ENCODE assay signal across 15 cellular contexts in genomic region chr2:46350030-46350699, GRCh38. TPM values are rescaled to one million over a fixed set of nuclear protein-coding genes. Genes with fewer than 3 reads are reported as not detected.
DNase-seq lines count a peak whose midpoint lies in the region; ATAC-seq, FAIRE-seq and TF ChIP-seq lines count a peak whose summit lies in the region.
"Had no signal": no experiment of that assay in that cellular context is flagged by ENCODE, and none has a peak within 500 bp of the region (broad histone marks: within the 10 kb centered on the region; RNA-seq: fewer than 3 reads in every experiment).

No MANE protein-coding gene starts in this region.

- H3K9me3 Mint-ChIP-seq in activated naive CD8-positive, alpha-beta T cell (ENCODE audit: low read depth): no peaks in the 10 kb centered on the region

- no peak for TF ChIP-seq EP300 in A549 (IDR thresholded peaks at IDR 0.05)

- no peak overlapping the region for H3K4me2 ChIP-seq in A549

- WGBS in A549 (ENCODE audit: missing lambda C conversion rate): 88% methylated on average over 9 of the region's 9 CpGs
- 65% methylated on average over 9 of the region's 9 CpGs for WGBS in liver

- H3K4me3 Mint-ChIP-seq in activated naive CD8-positive, alpha-beta T cell: peak overlapping the region; percentile 85

- TF ChIP-seq CTCF in A549 (IDR thresholded peaks at IDR 0.05): no peak
- no peak for TF ChIP-seq CTCF in liver (IDR thresholded peaks at IDR 0.05; ENCODE audit: low read depth, low read length, missing input control)

- CTCF ChIA-PET in A549 (lab: Yijun Ruan, JAX): interaction anchor here (0.6 to 1.6 kb wide), 3 partner anchors 13 to 569 kb away, joined by 3 to 6 read pairs (median 3); no protein-coding TSS in a partner anchor

- ATAC-seq in A549: no peak
- no peak for ATAC-seq in HG03378 (IDR thresholded peaks at IDR 0.05; ENCODE audit: unreplicated experiment)

- no peak for TF ChIP-seq RAD21 in A549 (conservative IDR thresholded peaks at IDR 0.05 in 1 of 2, IDR thresholded peaks at IDR 0.05 in 1 of 2)
- TF ChIP-seq RAD21 in liver (IDR thresholded peaks at IDR 0.05): peak; percentile 6 to 12

- peaks cover 3 to 71% (median 39%) of the 10 kb centered on the region in 4 donors for H3K36me3 ChIP-seq in liver (ENCODE audit: control insufficient read depth in 4 of 4, insufficient read depth in 3 of 4, low read depth in 1 of 4, low read length in 3 of 4)
- H3K36me3 ChIP-seq: ovary had no signal

- no peaks in the 10 kb centered on the region for H3K27me3 Mint-ChIP-seq in activated naive CD8-positive, alpha-beta T cell

- H3K9me3 ChIP-seq in A549 (no peaks in the 10 kb centered on the region), liver (ENCODE audit: control insufficient read depth in 4 of 4, low read length in 3 of 4) (no peaks in the 10 kb centered on the region)
- H3K9me3 ChIP-seq: ascending aorta, ovary had no signal

- DNase-seq in A549 (ENCODE audit: low read depth in 1 of 2, low spot score in 1 of 2) (no peak), GM12891 (ENCODE audit: insufficient read length, low spot score) (no peak), NCI-H774 (lab: John Stamatoyannopoulos, UW) (no peak), hepatic stellate cell (ENCODE audit: low spot score) (no peak), HTR-8/SVneo (ENCODE audit: insufficient read length, low spot score) (no peak)
- DNase-seq: hippocampal formation; Karpas-422; NCI-H2107; ovary; stimulated activated CD8-positive, alpha-beta memory T cell treated with anti-CD3 and anti-CD28 coated beads, Interleukin-4, amount 100 ng/mL, for 48 hours had no signal

- no peak overlapping the region for H3K9ac ChIP-seq in liver (ENCODE audit: low read depth in 1 of 2, low read length in 2 of 2)

- POLR2A ChIA-PET in A549 (lab: Yijun Ruan, JAX): no interaction called here

- TF ChIP-seq POLR2A in A549 (IDR thresholded peaks at IDR 0.05; ENCODE audit: low read length) (no peak), GM12891 (IDR thresholded peaks at IDR 0.05; ENCODE audit: low read depth, low read length) (no peak)

- H3K27me3 ChIP-seq in liver (ENCODE audit: control insufficient read depth in 4 of 4, insufficient read depth in 4 of 4, low read length in 3 of 4): no peaks in the 10 kb centered on the region
- H3K27me3 ChIP-seq: ascending aorta, ovary had no signal

- H3K27ac ChIP-seq in A549 (no peak overlapping the region), liver (ENCODE audit: low read depth in 1 of 2, low read length in 2 of 2) (peak overlapping the region; percentile 18 to 44)
- H3K27ac ChIP-seq: ovary had no signal

- H3K4me1 ChIP-seq in A549: no peaks in the 10 kb centered on the region; the same call in 2 of the 3 replicates
- H3K4me1 ChIP-seq in liver (ENCODE audit: control insufficient read depth in 4 of 4, insufficient read depth in 4 of 4, low read length in 3 of 4): peaks cover 2 to 26% (median 14%) of the 10 kb centered on the region in 4 donors

- FAIRE-seq in A549 (lab: Jason Lieb, UNC): no peak
- FAIRE-seq in GM12891 (lab: Jason Lieb, UNC): peak; percentile 20
- FAIRE-seq in HTR-8/SVneo (lab: Jason Lieb, UNC): no peak
- FAIRE-seq: G401.6 had no signal

- H3K36me3 Mint-ChIP-seq in activated naive CD8-positive, alpha-beta T cell: peaks cover 2% of the 10 kb centered on the region

- H3K4me3 ChIP-seq in A549 (no peak overlapping the region), liver (ENCODE audit: low read depth in 1 of 3, low read length in 3 of 3) (no peak overlapping the region)
- H3K4me3 ChIP-seq: ascending aorta, ovary had no signal

- peaks cover 80% of the 10 kb centered on the region for H3K4me1 Mint-ChIP-seq in activated naive CD8-positive, alpha-beta T cell (ENCODE audit: low read depth)

- peak overlapping the region; percentile 92 for H3K27ac Mint-ChIP-seq in activated naive CD8-positive, alpha-beta T cell

TF ChIP-seq in A549, 52 proteins besides CTCF, POLR2A, EP300 and RAD21:
- TF ChIP-seq MAFK (IDR thresholded peaks at IDR 0.05; ENCODE audit: partially characterized antibody) (peak; percentile 54), MAX (IDR thresholded peaks at IDR 0.05) (no peak)

TF ChIP-seq in GM12891, 5 proteins besides CTCF, POLR2A, EP300 and RAD21:
- no peak for TF ChIP-seq TAF1 (IDR thresholded peaks at IDR 0.05; ENCODE audit: low read depth, low read length)
- no peak for TF ChIP-seq POU2F2 (IDR thresholded peaks at IDR 0.05; ENCODE audit: low read depth, low read length)
- TF ChIP-seq SPI1 (IDR thresholded peaks at IDR 0.05; ENCODE audit: low read depth, low read length): no peak
- no peak for TF ChIP-seq PAX5 (IDR thresholded peaks at IDR 0.05; ENCODE audit: insufficient read depth, low read length, severe bottlenecking)
- TF ChIP-seq POLR2AphosphoS5 (IDR thresholded peaks at IDR 0.05; ENCODE audit: low read depth, low read length): no peak

TF ChIP-seq in liver, 16 proteins besides CTCF, POLR2A, EP300 and RAD21:
- no peak for TF ChIP-seq HNF4G (IDR thresholded peaks at IDR 0.05)
- TF ChIP-seq NR2F2 (IDR thresholded peaks at IDR 0.05): peak; percentile 13

RNA-seq across cellular contexts. Expression of gene EPAS1, which starts 53.0 kb away (rescaled TPM):
- polyA plus RNA-seq in A549 (2011; rRNA removed) (143 and 150 TPM in 2 replicates), A549 (2017; fragmentation: RNase III; extraction: RNeasy Plus Mini Kit Qiagen cat#74134 plus additional on column Dnase treatment) (111 to 128 TPM (median 122 TPM) in 3 replicates), liver (10 to 100 TPM; 26.2 to 70.7 TPM)
- 60.3 and 78.5 TPM in 2 replicates for polyA plus RNA-seq in A549 (2012; cell fraction: cytosol; rRNA removed)
- polyA plus RNA-seq in A549 (2012; cell fraction: nucleus; rRNA removed): 106 and 115 TPM in 2 replicates
- 174 and 229 TPM in 2 replicates for polyA minus RNA-seq in A549 (2011; rRNA and poly(A)+ RNA removed)
- polyA plus RNA-seq in GM12891 (2012; ENCODE audit: low read depth, missing spikeins): 0.14 TPM
- 100 to 1,000 TPM in 1 of 2 donors, 10 to 100 TPM in 1; 51.5 to 193 TPM for total RNA-seq in liver

Comparison
In these comparisons a context has a peak if more than half of its experiments do, and no peak if none do; other contexts are left out.
1. H3K27ac ChIP-seq: peak in liver (2 of 2); none in A549 (0 of 2).